ENCODE assay signal across 13 cellular contexts in genomic region chr2:67797801-67798535, GRCh38.
A peak's percentile ranks its signal among the peaks of the same experiment; 100 is the strongest.
DNase-seq lines count a peak whose midpoint lies in the region; FAIRE-seq and TF ChIP-seq lines count a peak whose summit lies in the region.
"Had no signal": no experiment of that assay in that cellular context is flagged by ENCODE, and none has a peak within 500 bp of the region (broad histone marks: within the 10 kb centered on the region; RNA-seq: fewer than 3 reads in every experiment).

No MANE protein-coding gene starts in this region.

- H3K4me3 ChIP-seq in GM23248 (no peak overlapping the region), choroid plexus epithelial cell (ENCODE audit: low read depth, low read length) (no peak overlapping the region)

- no peaks in the 10 kb centered on the region for H3K79me2 ChIP-seq in GM23248 (ENCODE audit: insufficient read depth)

- H3K9ac ChIP-seq in GM23248, result no peak overlapping the region

- H3K27me3 ChIP-seq in GM23248 (replicated peaks; ENCODE audit: insufficient read depth), result no peaks in the 10 kb centered on the region

- peaks cover 33% of the 10 kb centered on the region for H3K4me1 Mint-ChIP-seq in nephron
- H3K4me1 Mint-ChIP-seq: nephron progenitor cell had no signal

- no peaks in the 10 kb centered on the region for H3K9me3 ChIP-seq in GM23248 (ENCODE audit: low read depth)

- H3K4me2 ChIP-seq in GM23248 (ENCODE audit: unreplicated experiment), result no peak overlapping the region

- no peak for TF ChIP-seq CTCF in choroid plexus epithelial cell (conservative IDR thresholded peaks at IDR 0.05; ENCODE audit: low read depth, low read length)
- no peak for TF ChIP-seq CTCF in nephron (IDR thresholded peaks at IDR 0.05; ENCODE audit: unreplicated experiment in 3 of 3)

- H3K27ac Mint-ChIP-seq in nephron, result peak overlapping the region; percentile 73 to 91 (median 76)
- H3K27ac Mint-ChIP-seq: nephron progenitor cell had no signal

- no peaks in the 10 kb centered on the region for H3K9me3 Mint-ChIP-seq in nephron
- H3K9me3 Mint-ChIP-seq: nephron progenitor cell had no signal

- in situ Hi-C loops in GM23248 (cut with MboI), result no loop called here

- no peak for FAIRE-seq in RCC 7860 (lab: Jason Lieb, UNC)
- FAIRE-seq: HTR-8/SVneo had no signal

- peaks cover 6% of the 10 kb centered on the region for H3K4me1 ChIP-seq in GM23248 (ENCODE audit: insufficient read depth)

- H4K20me1 ChIP-seq in GM23248 (ENCODE audit: insufficient read depth), result no peaks in the 10 kb centered on the region

- H3K4me3 Mint-ChIP-seq in nephron, result no peak overlapping the region
- H3K4me3 Mint-ChIP-seq: nephron progenitor cell had no signal

- no peaks in the 10 kb centered on the region for H3K27me3 Mint-ChIP-seq in nephron (ENCODE audit: low read depth)

- DNase-seq in GM23248 (peak; percentile 46), NCI-H345 (lab: John Stamatoyannopoulos, UW) (peak; percentile 61), choroid plexus epithelial cell (ENCODE audit: low read depth) (peak; percentile 79), RCC 7860 (ENCODE audit: low spot score) (no peak), SIG-M5 treated with dmso at 0.1 percent for 504 hours (lab: John Stamatoyannopoulos, UW; ENCODE audit: unreplicated experiment) (no peak)
- DNase-seq in activated CD8-positive, alpha-beta memory T cell treated with anti-CD3 and anti-CD28 coated beads, Interleukin-2, amount 50 U/mL, for 48 hours, result no peak
- DNase-seq in central memory CD4-positive, alpha-beta T cell, result no peak
- DNase-seq: activated CD8-positive, alpha-beta memory T cell treated with anti-CD3 and anti-CD28 coated beads for 24 hours; nephron progenitor cell; stimulated activated CD4-positive, alpha-beta T cell treated with anti-CD3 and anti-CD28 coated beads, Interleukin-2, amount 100 ng/mL, for 24 hours; T-helper 2 cell had no signal

- 26 to 29% methylated on average over 7 of the region's 7 CpGs for WGBS in GM23248 (ENCODE audit: low coverage in 1 of 2, low lambda C conversion rate in 2 of 2, missing lambda C conversion rate in 2 of 2), 2 experiments

- H3F3A ChIP-seq in GM23248 (ENCODE audit: insufficient read depth), result no peaks in the 10 kb centered on the region

- no peaks in the 10 kb centered on the region for H3K36me3 Mint-ChIP-seq in nephron (ENCODE audit: low read depth)

- no peaks in the 10 kb centered on the region for H3K9me2 ChIP-seq in GM23248 (ENCODE audit: insufficient read depth)

- no peak overlapping the region for H3K27ac ChIP-seq in GM23248

- H3K36me3 ChIP-seq in GM23248 (ENCODE audit: low read depth), result no peaks in the 10 kb centered on the region

- no peak overlapping the region for H2AFZ ChIP-seq in GM23248

Comparison
In these comparisons a context has a peak if more than half of its experiments do, and no peak if none do; other contexts are left out.
1. DNase-seq: peak in GM23248 (single experiment), NCI-H345 (single experiment) and choroid plexus epithelial cell (single experiment); none in activated CD8-positive, alpha-beta memory T cell treated with anti-CD3 and anti-CD28 coated beads, Interleukin-2, amount 50 U/mL, for 48 hours (single experiment), RCC 7860 (single experiment), SIG-M5 treated with dmso at 0.1 percent for 504 hours (single experiment) and central memory CD4-positive, alpha-beta T cell (single experiment).